ENCODE assay signal across 9 cellular contexts in the genomic region with DNA sequence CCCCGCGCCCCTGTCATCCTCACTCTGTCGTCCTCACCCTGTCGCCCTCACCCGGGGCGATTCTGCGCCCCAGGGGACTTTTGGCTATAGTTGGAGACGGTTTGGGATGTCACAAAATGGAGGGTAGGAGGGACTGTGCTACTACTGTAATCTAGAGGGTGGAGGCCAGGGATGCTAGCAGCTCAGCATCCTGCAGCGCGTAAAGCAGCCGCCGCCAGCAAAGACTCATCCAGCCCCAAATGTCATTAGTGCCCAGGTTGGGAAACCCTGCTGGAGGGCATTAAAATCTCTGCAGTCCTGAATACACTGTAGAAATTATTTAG. TPM values are rescaled to one million over a fixed set of nuclear protein-coding genes. Genes with fewer than 3 reads are reported as not detected.
DNase-seq lines count a peak whose midpoint lies in the region; FAIRE-seq and TF ChIP-seq lines count a peak whose summit lies in the region.
"Had no signal": no experiment of that assay in that cellular context is flagged by ENCODE, and none has a peak within 500 bp of the region (broad histone marks: within the 10 kb centered on the region; RNA-seq: fewer than 3 reads in every experiment).

No MANE protein-coding gene starts in this region.

- TF ChIP-seq POLR2A in GM12892 (IDR thresholded peaks at IDR 0.05; ENCODE audit: low read depth, low read length): no peak

- peak overlapping the region; percentile 98 for H3K4me2 ChIP-seq in KMS-11

- H3K9me3 ChIP-seq in muscle layer of colon (ENCODE audit: low read length): no peaks in the 10 kb centered on the region

- peak overlapping the region; percentile 58 for H3K27ac ChIP-seq in KMS-11
- peak overlapping the region; percentile 93 for H3K27ac ChIP-seq in muscle layer of colon (ENCODE audit: low read depth, low read length)

- peak overlapping the region; percentile 96 for H2AFZ ChIP-seq in KMS-11 (ENCODE audit: low read depth)

- peak; percentile 24 for FAIRE-seq in GM12892 (lab: Jason Lieb, UNC)

- H3K9ac ChIP-seq in KMS-11 (peak overlapping the region; percentile 56; the same call in 1 of the 2 replicates), muscle layer of colon (ENCODE audit: low read length) (peak overlapping the region; percentile 81)

- H3K4me3 ChIP-seq in KMS-11 (IDR thresholded peaks at IDR 0.05; ENCODE audit: insufficient read depth, low read depth, low read length): no peak overlapping the region
- H3K4me3 ChIP-seq in choroid plexus epithelial cell (ENCODE audit: low read depth, low read length): peak overlapping the region; percentile 92
- H3K4me3 ChIP-seq in muscle layer of colon (ENCODE audit: low read depth in 1 of 2, low read length in 2 of 2): peak overlapping the region; percentile 98

- no peak for DNase-seq in GM12892 (ENCODE audit: insufficient read length)
- peak; percentile 21 for DNase-seq in choroid plexus epithelial cell (ENCODE audit: low read depth)
- no peak for DNase-seq in NCI-H1092 (lab: John Stamatoyannopoulos, UW)
- no peak for DNase-seq in C1 segment of cervical spinal cord (lab: John Stamatoyannopoulos, UW)
- DNase-seq in GM03348 (ENCODE audit: low spot score): no peak
- DNase-seq in ureter (ENCODE audit: low spot score): no peak

- peaks cover 5% of the 10 kb centered on the region; the same call in 1 of the 2 replicates for H3K36me3 ChIP-seq in KMS-11 (ENCODE audit: insufficient read depth)
- peaks cover 30% of the 10 kb centered on the region for H3K36me3 ChIP-seq in muscle layer of colon (ENCODE audit: insufficient read depth, low read length)

- no peak for TF ChIP-seq CTCF in KMS-11 (conservative IDR thresholded peaks at IDR 0.05; ENCODE audit: low read depth, low read length)
- TF ChIP-seq CTCF in choroid plexus epithelial cell (conservative IDR thresholded peaks at IDR 0.05; ENCODE audit: low read depth, low read length): no peak

- no peaks in the 10 kb centered on the region for H4K20me1 ChIP-seq in KMS-11 (ENCODE audit: insufficient read depth)

- H3K27me3 ChIP-seq in KMS-11 (ENCODE audit: insufficient read depth, low read depth): no peaks in the 10 kb centered on the region
- no peaks in the 10 kb centered on the region for H3K27me3 ChIP-seq in muscle layer of colon (ENCODE audit: control insufficient read depth in 1 of 2, insufficient read depth in 2 of 2, low read length in 2 of 2)

- peaks cover 21% of the 10 kb centered on the region for H3K79me2 ChIP-seq in KMS-11 (ENCODE audit: insufficient read depth, low read depth)

- H3K4me1 ChIP-seq in KMS-11 (ENCODE audit: low read depth, poor library complexity, severe bottlenecking) (peaks cover 10% of the 10 kb centered on the region), muscle layer of colon (ENCODE audit: insufficient read depth, low read length) (peaks cover 10% of the 10 kb centered on the region)

RNA-seq across cellular contexts. Expression of a gene that starts 0.4 kb away (rescaled TPM):
- polyA plus RNA-seq in GM12892 (2012; ENCODE audit: missing spikeins): 4.1 TPM
- total RNA-seq in ureter: 14.8 TPM

RNA-seq across cellular contexts. Expression of a gene that starts 11.4 kb away (rescaled TPM):
- not detected for polyA plus RNA-seq in GM12892 (2012; ENCODE audit: missing spikeins)
- not detected for total RNA-seq in ureter
- total RNA-seq: T-helper 2 cell treated with Interferon-gamma antibody and Interleukin-4, amounts not matched to agents 100 ng/mL and 5 ng/mL, for 36 hours had no signal

RNA-seq across cellular contexts. Expression of a gene that starts 20.7 kb away (rescaled TPM):
- polyA plus RNA-seq in GM12892 (2012; ENCODE audit: missing spikeins): not detected
- total RNA-seq in ureter: not detected
- total RNA-seq: T-helper 2 cell treated with Interferon-gamma antibody and Interleukin-4, amounts not matched to agents 100 ng/mL and 5 ng/mL, for 36 hours had no signal

RNA-seq across cellular contexts. Expression of a gene that starts 29.9 kb away (rescaled TPM):
- not detected for polyA plus RNA-seq in GM12892 (2012; ENCODE audit: missing spikeins)
- total RNA-seq in ureter: not detected
- total RNA-seq: T-helper 2 cell treated with Interferon-gamma antibody and Interleukin-4, amounts not matched to agents 100 ng/mL and 5 ng/mL, for 36 hours had no signal

RNA-seq across cellular contexts. Expression of a gene that starts 39.5 kb away (rescaled TPM):
- polyA plus RNA-seq in GM12892 (2012; ENCODE audit: missing spikeins): not detected
- not detected for total RNA-seq in ureter
- total RNA-seq: T-helper 2 cell treated with Interferon-gamma antibody and Interleukin-4, amounts not matched to agents 100 ng/mL and 5 ng/mL, for 36 hours had no signal
